In genomic region chr11:106914409-106914808, GRCh38 we compare ENCODE assay signal across 24 cellular contexts.
"Had no signal": no experiment of that assay in that cellular context is flagged by ENCODE, and none has a peak within 500 bp of the region (broad histone marks: within the 10 kb centered on the region; RNA-seq: fewer than 3 reads in every experiment).

No MANE protein-coding gene starts in this region.

- H3K4me1 ChIP-seq: SJSA1 had no signal

- H3K4me3 ChIP-seq: MG63, SJSA1, SK-N-MC had no signal

- FAIRE-seq: HepG2, RCC 7860 had no signal

- H3K36me3 ChIP-seq: MG63, SJSA1 had no signal

- ATAC-seq: HepG2 had no signal

- H3K9me3 ChIP-seq: MG63, SJSA1 had no signal

- H3K27ac ChIP-seq: SJSA1, SK-N-MC had no signal

- H3K27me3 ChIP-seq: MG63, SJSA1 had no signal

- DNase-seq: IMR-90, Karpas-422, KG1, MG63, NCI-H1092, NCI-H1105 treated with DMSO at 0.1 percent for 48 hours, NCI-H1436, NCI-H187, NCI-H2029, NCI-H2081 treated with DMSO at 0.1 percent for 48 hours, NCI-H2171, NCI-H226, NCI-H446, NCI-H510A, NCI-H524 treated with DMSO at 0.1 percent for 48 hours, NCI-H69, NCI-H774, Right ventricle myocardium superior, RPMI8226, SIG-M5 had no signal
